ENCODE assay signal across 12 cellular contexts in genomic region chr6:13248053-13248452, GRCh38.
A peak's percentile ranks its signal among the peaks of the same experiment; 100 is the strongest.
DNase-seq lines count a peak whose midpoint lies in the region; ATAC-seq and TF ChIP-seq lines count a peak whose summit lies in the region.
"Had no signal": no experiment of that assay in that cellular context is flagged by ENCODE, and none has a peak within 500 bp of the region (broad histone marks: within the 10 kb centered on the region; RNA-seq: fewer than 3 reads in every experiment).

No MANE protein-coding gene starts in this region.

- no peak overlapping the region for H3K4me3 Mint-ChIP-seq in activated CD8-positive, alpha-beta memory T cell treated with anti-CD3 and anti-CD28 coated beads, Interleukin-2, amount 10 ng/mL, durations not matched to agents 7 days and 5 days
- H3K4me3 Mint-ChIP-seq in type B pancreatic cell, result peak overlapping the region; percentile 19

- H3K27ac Mint-ChIP-seq in activated CD8-positive, alpha-beta memory T cell treated with anti-CD3 and anti-CD28 coated beads, Interleukin-2, amount 10 ng/mL, durations not matched to agents 7 days and 5 days, result no peak overlapping the region
- H3K27ac Mint-ChIP-seq in type B pancreatic cell, result peak overlapping the region; percentile 54

- peak; percentile 5 for DNase-seq in activated CD8-positive, alpha-beta memory T cell treated with anti-CD3 and anti-CD28 coated beads for 24 hours
- no peak for DNase-seq in activated CD8-positive, alpha-beta memory T cell treated with anti-CD3 and anti-CD28 coated beads, Interleukin-2, amount 10 ng/mL, durations not matched to agents 7 days and 5 days
- DNase-seq in NCI-H526 treated with DMSO at 0.1 percent for 48 hours (lab: John Stamatoyannopoulos, UW), result peak; percentile 84
- peak; percentile 80 to 89 for DNase-seq in foreskin keratinocyte
- DNase-seq in type B pancreatic cell (ENCODE audit: extremely low spot score, unreplicated experiment), result no peak
- DNase-seq in stimulated activated CD4-positive, alpha-beta T cell treated with anti-CD3 and anti-CD28 coated beads, Interleukin-4, amount 100 ng/mL, for 4 hours, result no peak
- DNase-seq in NK-92 treated with Interleukin-12 subunit alpha and Interleukin-12 subunit beta, amount 100 ng/mL, for 24 hours (lab: John Stamatoyannopoulos, UW), result no peak
- DNase-seq: cortex of kidney, H7, left cardiac atrium had no signal

- peak overlapping the region; percentile 32 for H3K27ac ChIP-seq in foreskin keratinocyte
- H3K27ac ChIP-seq: thoracic aorta had no signal

- peaks cover 9% of the 10 kb centered on the region for H3K4me1 ChIP-seq in foreskin keratinocyte

- peaks cover 8% of the 10 kb centered on the region for H3K27me3 Mint-ChIP-seq in activated CD8-positive, alpha-beta memory T cell treated with anti-CD3 and anti-CD28 coated beads, Interleukin-2, amount 10 ng/mL, durations not matched to agents 7 days and 5 days
- no peaks in the 10 kb centered on the region for H3K27me3 Mint-ChIP-seq in type B pancreatic cell

- H3K27me3 ChIP-seq in foreskin keratinocyte, result no peaks in the 10 kb centered on the region

- no peaks in the 10 kb centered on the region for H3K4me1 Mint-ChIP-seq in activated CD8-positive, alpha-beta memory T cell treated with anti-CD3 and anti-CD28 coated beads, Interleukin-2, amount 10 ng/mL, durations not matched to agents 7 days and 5 days
- H3K4me1 Mint-ChIP-seq in type B pancreatic cell (ENCODE audit: unreplicated experiment), result peaks cover 21% of the 10 kb centered on the region

- H3K36me3 Mint-ChIP-seq in activated CD8-positive, alpha-beta memory T cell treated with anti-CD3 and anti-CD28 coated beads, Interleukin-2, amount 10 ng/mL, durations not matched to agents 7 days and 5 days, result no peaks in the 10 kb centered on the region
- H3K36me3 Mint-ChIP-seq in type B pancreatic cell, result no peaks in the 10 kb centered on the region

- no peaks in the 10 kb centered on the region for H3K9me3 Mint-ChIP-seq in activated CD8-positive, alpha-beta memory T cell treated with anti-CD3 and anti-CD28 coated beads, Interleukin-2, amount 10 ng/mL, durations not matched to agents 7 days and 5 days (ENCODE audit: low read depth)
- H3K9me3 Mint-ChIP-seq in type B pancreatic cell, result no peaks in the 10 kb centered on the region

- CTCF ChIA-PET in activated CD8-positive, alpha-beta memory T cell treated with anti-CD3 and anti-CD28 coated beads, Interleukin-2, amount 10 ng/mL, durations not matched to agents 7 days and 5 days (lab: Charles Lee), result no interaction called here

- TF ChIP-seq CTCF in foreskin keratinocyte (conservative IDR thresholded peaks at IDR 0.05) (no peak), type B pancreatic cell (conservative IDR thresholded peaks at IDR 0.05) (no peak)

- no peak for ATAC-seq in activated CD8-positive, alpha-beta memory T cell treated with anti-CD3 and anti-CD28 coated beads, Interleukin-2, amount 10 ng/mL, durations not matched to agents 7 days and 5 days
- ATAC-seq in foreskin keratinocyte, result peak; percentile 87
- no peak for ATAC-seq in GM21825 (IDR thresholded peaks at IDR 0.05; ENCODE audit: unreplicated experiment)
- ATAC-seq: left cardiac atrium had no signal

Comparison
In these comparisons a context has a peak if more than half of its experiments do, and no peak if none do; other contexts are left out.
1. DNase-seq: peak in activated CD8-positive, alpha-beta memory T cell treated with anti-CD3 and anti-CD28 coated beads for 24 hours (single experiment), NCI-H526 treated with DMSO at 0.1 percent for 48 hours (single experiment) and foreskin keratinocyte (2 of 2); none in activated CD8-positive, alpha-beta memory T cell treated with anti-CD3 and anti-CD28 coated beads, Interleukin-2, amount 10 ng/mL, durations not matched to agents 7 days and 5 days (single experiment), type B pancreatic cell (single experiment), stimulated activated CD4-positive, alpha-beta T cell treated with anti-CD3 and anti-CD28 coated beads, Interleukin-4, amount 100 ng/mL, for 4 hours (0 of 2) and NK-92 treated with Interleukin-12 subunit alpha and Interleukin-12 subunit beta, amount 100 ng/mL, for 24 hours (single experiment).